Comparison of ENCODE assay signal across 36 cellular contexts in genomic region chr5:36571643-36572042, GRCh38. TPM values are rescaled to one million over a fixed set of nuclear protein-coding genes. Genes with fewer than 3 reads are reported as not detected.
"Had no signal": no experiment of that assay in that cellular context is flagged by ENCODE, and none has a peak within 500 bp of the region (broad histone marks: within the 10 kb centered on the region; RNA-seq: fewer than 3 reads in every experiment).

No MANE protein-coding gene starts in this region.

- FAIRE-seq: astrocyte, TTC549 had no signal

- ATAC-seq: activated CD8-positive, alpha-beta T cell treated with anti-CD3 and anti-CD28 coated beads for 36 hours; activated naive CD4-positive, alpha-beta T cell treated with anti-CD3 and anti-CD28 coated beads, Interleukin-2, amount 50 U/mL, for 72 hours; activated T-cell treated with anti-CD3 and anti-CD28 coated beads, Interleukin-2, amount 50 U/mL, for 4 hours; activated T-cell treated with anti-CD3 and anti-CD28 coated beads, Interleukin-2, amount 50 U/mL, for 72 hours; activated T-helper 17 cell treated with anti-CD3 and anti-CD28 coated beads, Interleukin-2, amount 50 U/mL, for 72 hours; body of pancreas had no signal

- DNase-seq: activated B cell treated with CpG ODN at 0.5 μM for 24 hours; activated CD4-positive, alpha-beta memory T cell treated with anti-CD3 and anti-CD28 coated beads for 36 hours; activated CD4-positive, alpha-beta T cell treated with anti-CD3 and anti-CD28 coated beads for 4 hours; activated CD4-positive, alpha-beta T cell treated with anti-CD3 and anti-CD28 coated beads, Interleukin-2, amount 10 ng/mL, durations not matched to agents 24 days and 14 days; activated CD4-positive, alpha-beta T cell treated with anti-CD3 and anti-CD28 coated beads, Interleukin-2, amount 50 U/mL, for 1 hour; activated CD4-positive, alpha-beta T cell treated with anti-CD3 and anti-CD28 coated beads, Interleukin-2, amount 50 U/mL, for 4 hours; activated CD4-positive, CD25-positive, alpha-beta regulatory T cell treated with anti-CD3 and anti-CD28 coated beads, Interleukin-2, amount 50 U/mL, for 72 hours; activated CD8-positive, alpha-beta memory T cell treated with anti-CD3 and anti-CD28 coated beads, Interleukin-2, amount 50 U/mL, for 4 hours; activated CD8-positive, alpha-beta T cell treated with anti-CD3 and anti-CD28 coated beads for 36 hours; activated effector memory CD4-positive, alpha-beta T cell treated with anti-CD3 and anti-CD28 coated beads, Interleukin-2, amount 50 U/mL, for 16 hours; activated gamma-delta T cell treated with Interleukin-2 at 50 U/mL for 16 hours; activated naive CD4-positive, alpha-beta T cell; activated naive CD4-positive, alpha-beta T cell treated with anti-CD3 and anti-CD28 coated beads for 36 hours; activated naive CD4-positive, alpha-beta T cell treated with anti-CD3 and anti-CD28 coated beads, Interleukin-2, amount 50 U/mL, for 16 hours; activated naive CD8-positive, alpha-beta T cell treated with anti-CD3 and anti-CD28 coated beads for 36 hours; activated T-cell treated with anti-CD3 and anti-CD28 coated beads for 4 hours; activated T-cell treated with anti-CD3 and anti-CD28 coated beads, Interleukin-2, amount 50 U/mL, for 1 hour; activated T-cell treated with anti-CD3 and anti-CD28 coated beads, Interleukin-2, amount 50 U/mL, for 4 hours; activated T-cell treated with anti-CD3 and anti-CD28 coated beads, Interleukin-2, amount 50 U/mL, for 72 hours; adrenal gland; amniotic stem cell; aorta; body of pancreas; brain microvascular endothelial cell; caudate nucleus; cerebellar nuclear complex; T-helper 1 cell; T-helper 2 cell; T-helper 9 cell had no signal

- H3K27me3 ChIP-seq: adrenal gland, body of pancreas, brain microvascular endothelial cell, breast epithelium had no signal

- H3K4me3 ChIP-seq: adrenal gland, body of pancreas, breast epithelium had no signal

- H3K9me3 ChIP-seq: adrenal gland, body of pancreas, breast epithelium had no signal

- H3K36me3 ChIP-seq: adrenal gland, brain microvascular endothelial cell, breast epithelium had no signal

- H3K4me1 ChIP-seq: adrenal gland, body of pancreas, breast epithelium had no signal

- H3K27ac ChIP-seq: adrenal gland, body of pancreas, brain microvascular endothelial cell, breast epithelium, VCaP had no signal

RNA-seq across cellular contexts. Expression of gene SLC1A3, which starts 34.8 kb away (rescaled TPM):
- total RNA-seq: activated CD4-positive, alpha-beta T cell treated with anti-CD3 and anti-CD28 coated beads, Interleukin-2, amount 10 ng/mL, durations not matched to agents 24 days and 14 days; activated T-helper 1 cell treated with anti-CD3 and anti-CD28 coated beads, Interleukin-12 subunit alpha, Interleukin-12 subunit beta, Interleukin-2, Interleukin-4 antibody, amounts not matched to agents 30 ng/mL and 10 ng/mL and 1 ng/mL, durations not matched to agents 14 hours and 24 hours and 36 hours had no signal
